ENCODE assay signal across 28 cellular contexts in the genomic region with DNA sequence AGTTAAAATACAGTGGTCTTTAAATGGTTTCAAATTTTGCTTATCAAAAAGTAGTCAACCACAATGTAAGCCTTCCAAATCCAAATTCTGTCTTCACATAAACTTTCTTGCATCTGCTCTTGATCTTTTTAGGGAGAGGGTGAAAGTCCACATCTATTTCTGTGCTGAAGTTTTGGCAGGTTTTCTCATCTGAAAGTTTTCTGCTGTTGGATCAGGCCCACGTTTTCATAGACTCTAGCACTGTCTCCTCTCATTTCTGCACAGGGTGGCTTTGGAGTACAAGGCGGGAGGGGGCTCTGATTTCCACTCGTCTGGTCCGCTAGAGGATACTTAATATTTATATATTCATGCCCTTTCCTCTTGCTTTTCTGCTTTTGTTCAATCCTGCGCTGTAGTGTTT.
"Had no signal": no experiment of that assay in that cellular context is flagged by ENCODE, and none has a peak within 500 bp of the region (broad histone marks: within the 10 kb centered on the region; RNA-seq: fewer than 3 reads in every experiment).

No MANE protein-coding gene starts in this region.

- H3K27ac ChIP-seq: stomach, suprapubic skin, testis, thoracic aorta, thyroid gland, tibial artery, tibial nerve, transverse colon, upper lobe of left lung, upper lobe of right lung, uterus, vagina had no signal

- DNase-seq: stimulated activated CD4-positive, alpha-beta T cell treated with anti-CD3 and anti-CD28 coated beads, Interleukin-2, amount 100 ng/mL, for 48 hours; stimulated activated CD4-positive, alpha-beta T cell treated with anti-CD3 and anti-CD28 coated beads, Interleukin-4, amount 100 ng/mL, for 1 hour; stimulated activated CD4-positive, alpha-beta T cell treated with anti-CD3 and anti-CD28 coated beads, Interleukin-4, amount 100 ng/mL, for 24 hours; stimulated activated CD4-positive, alpha-beta T cell treated with anti-CD3 and anti-CD28 coated beads, Interleukin-4, amount 100 ng/mL, for 4 hours; stimulated activated CD8-positive, alpha-beta memory T cell treated with anti-CD3 and anti-CD28 coated beads, Interleukin-4, amount 100 ng/mL, for 48 hours; stimulated activated naive B cell treated with anti-CD40 and anti-IgM and Interleukin-4, amounts not matched to agents 10 μg/mL and 1 μg/mL and 100 μg/mL, for 72 hours; stimulated activated naive CD4-positive, alpha-beta T cell; stimulated activated naive CD4-positive, alpha-beta T cell treated with Interleukin-2 at 50 U/mL for 16 hours; stimulated activated naive CD8-positive, alpha-beta T cell treated with anti-CD3 and anti-CD28 coated beads, Interleukin-15, amount 100 ng/mL, for 72 hours; stimulated activated naive CD8-positive, alpha-beta T cell treated with anti-CD3 and anti-CD28 coated beads, Interleukin-15, Interleukin-2, amounts not matched to agents 100 U/mL and 50 U/mL, for 24 hours; stomach; substantia nigra; testis; thyroid gland; tibial artery; transverse colon; upper lobe of left lung; upper lobe of right lung; uterus had no signal

- H3K9me3 ChIP-seq: stomach, suprapubic skin, testis, thoracic aorta, thyroid gland, tibial artery, tibial nerve, transverse colon, upper lobe of left lung, upper lobe of right lung, uterus, vagina had no signal

- H3K4me1 Mint-ChIP-seq: stimulated activated effector memory CD8-positive, alpha-beta T cell treated with anti-CD3 and anti-CD28 coated beads, Interleukin-12 subunit alpha, Interleukin-12 subunit beta, amount 100 ng/mL, for 72 hours; stimulated activated memory B cell treated with anti-CD40 and anti-IgM and Interleukin-4, amounts not matched to agents 10 μg/mL and 1 μg/mL and 100 μg/mL, for 72 hours; stimulated activated naive B cell treated with anti-CD40 and anti-IgM and Interleukin-4, amounts not matched to agents 10 μg/mL and 1 μg/mL and 100 μg/mL, for 72 hours; stimulated activated naive CD8-positive, alpha-beta T cell treated with anti-CD3 and anti-CD28 coated beads, Interleukin-15, amount 100 ng/mL, for 72 hours had no signal

- H3K4me3 ChIP-seq: stomach, suprapubic skin, testis, thoracic aorta, thyroid gland, tibial artery, tibial nerve, transverse colon, upper lobe of left lung, upper lobe of right lung, uterus, vagina had no signal

- H3K27ac Mint-ChIP-seq: stimulated activated effector memory CD8-positive, alpha-beta T cell treated with anti-CD3 and anti-CD28 coated beads, Interleukin-12 subunit alpha, Interleukin-12 subunit beta, amount 100 ng/mL, for 72 hours; stimulated activated memory B cell treated with anti-CD40 and anti-IgM and Interleukin-4, amounts not matched to agents 10 μg/mL and 1 μg/mL and 100 μg/mL, for 72 hours; stimulated activated naive B cell treated with anti-CD40 and anti-IgM and Interleukin-4, amounts not matched to agents 10 μg/mL and 1 μg/mL and 100 μg/mL, for 72 hours; stimulated activated naive CD8-positive, alpha-beta T cell treated with anti-CD3 and anti-CD28 coated beads, Interleukin-15, amount 100 ng/mL, for 72 hours; stimulated activated naive CD8-positive, alpha-beta T cell treated with anti-CD3 and anti-CD28 coated beads, Interleukin-15, Interleukin-2, amounts not matched to agents 100 ng/mL and 50 ng/mL, for 24 hours; type B pancreatic cell had no signal

- ATAC-seq: stimulated activated effector memory CD8-positive, alpha-beta T cell treated with anti-CD3 and anti-CD28 coated beads, Interleukin-12 subunit alpha, Interleukin-12 subunit beta, amount 100 ng/mL, for 72 hours; stimulated activated memory B cell treated with anti-CD40 and anti-IgM and Interleukin-4, amounts not matched to agents 10 μg/mL and 1 μg/mL and 100 μg/mL, for 72 hours; stimulated activated naive B cell treated with anti-CD40 and anti-IgM and Interleukin-4, amounts not matched to agents 10 μg/mL and 1 μg/mL and 100 μg/mL, for 72 hours; stimulated activated naive CD8-positive, alpha-beta T cell treated with anti-CD3 and anti-CD28 coated beads, Interleukin-15, amount 100 ng/mL, for 72 hours; stimulated activated naive CD8-positive, alpha-beta T cell treated with anti-CD3 and anti-CD28 coated beads, Interleukin-15, Interleukin-2, amounts not matched to agents 100 U/mL and 50 U/mL, for 24 hours; upper lobe of right lung had no signal

- H3K4me1 ChIP-seq: suprapubic skin, testis, thyroid gland, tibial artery, tibial nerve, transverse colon, upper lobe of right lung, uterus, vagina had no signal

- H3K9me3 Mint-ChIP-seq: stimulated activated effector memory CD8-positive, alpha-beta T cell treated with anti-CD3 and anti-CD28 coated beads, Interleukin-12 subunit alpha, Interleukin-12 subunit beta, amount 100 ng/mL, for 72 hours; stimulated activated memory B cell treated with anti-CD40 and anti-IgM and Interleukin-4, amounts not matched to agents 10 μg/mL and 1 μg/mL and 100 μg/mL, for 72 hours; stimulated activated naive B cell treated with anti-CD40 and anti-IgM and Interleukin-4, amounts not matched to agents 10 μg/mL and 1 μg/mL and 100 μg/mL, for 72 hours; stimulated activated naive CD8-positive, alpha-beta T cell treated with anti-CD3 and anti-CD28 coated beads, Interleukin-15, amount 100 ng/mL, for 72 hours; stimulated activated naive CD8-positive, alpha-beta T cell treated with anti-CD3 and anti-CD28 coated beads, Interleukin-15, Interleukin-2, amounts not matched to agents 100 ng/mL and 50 ng/mL, for 24 hours; type B pancreatic cell had no signal

- H3K27me3 ChIP-seq: stomach, suprapubic skin, testis, thyroid gland, tibial artery, tibial nerve, transverse colon, upper lobe of left lung, upper lobe of right lung, uterus, vagina had no signal

- FAIRE-seq: urothelium cell line had no signal

- H3K36me3 ChIP-seq: stomach, suprapubic skin, thoracic aorta, thyroid gland, tibial artery, tibial nerve, transverse colon, upper lobe of left lung, upper lobe of right lung, uterus, vagina had no signal

- H3K4me3 Mint-ChIP-seq: stimulated activated effector memory CD8-positive, alpha-beta T cell treated with anti-CD3 and anti-CD28 coated beads, Interleukin-12 subunit alpha, Interleukin-12 subunit beta, amount 100 ng/mL, for 72 hours; stimulated activated memory B cell treated with anti-CD40 and anti-IgM and Interleukin-4, amounts not matched to agents 10 μg/mL and 1 μg/mL and 100 μg/mL, for 72 hours; stimulated activated naive B cell treated with anti-CD40 and anti-IgM and Interleukin-4, amounts not matched to agents 10 μg/mL and 1 μg/mL and 100 μg/mL, for 72 hours; stimulated activated naive CD8-positive, alpha-beta T cell treated with anti-CD3 and anti-CD28 coated beads, Interleukin-15, amount 100 ng/mL, for 72 hours; stimulated activated naive CD8-positive, alpha-beta T cell treated with anti-CD3 and anti-CD28 coated beads, Interleukin-15, Interleukin-2, amounts not matched to agents 100 ng/mL and 50 ng/mL, for 24 hours; type B pancreatic cell had no signal

- H3K27me3 Mint-ChIP-seq: stimulated activated naive B cell treated with anti-CD40 and anti-IgM and Interleukin-4, amounts not matched to agents 10 μg/mL and 1 μg/mL and 100 μg/mL, for 72 hours; stimulated activated naive CD8-positive, alpha-beta T cell treated with anti-CD3 and anti-CD28 coated beads, Interleukin-15, amount 100 ng/mL, for 72 hours; type B pancreatic cell had no signal

- H3K36me3 Mint-ChIP-seq: stimulated activated effector memory CD8-positive, alpha-beta T cell treated with anti-CD3 and anti-CD28 coated beads, Interleukin-12 subunit alpha, Interleukin-12 subunit beta, amount 100 ng/mL, for 72 hours; stimulated activated memory B cell treated with anti-CD40 and anti-IgM and Interleukin-4, amounts not matched to agents 10 μg/mL and 1 μg/mL and 100 μg/mL, for 72 hours; stimulated activated naive B cell treated with anti-CD40 and anti-IgM and Interleukin-4, amounts not matched to agents 10 μg/mL and 1 μg/mL and 100 μg/mL, for 72 hours; type B pancreatic cell had no signal
